ENCODE assay signal across 14 cellular contexts in genomic region chr15:63492541-63493077, GRCh38. TPM values are rescaled to one million over a fixed set of nuclear protein-coding genes. Genes with fewer than 3 reads are reported as not detected.
DNase-seq lines count a peak whose midpoint lies in the region; ATAC-seq and TF ChIP-seq lines count a peak whose summit lies in the region.
"Had no signal": no experiment of that assay in that cellular context is flagged by ENCODE, and none has a peak within 500 bp of the region (broad histone marks: within the 10 kb centered on the region; RNA-seq: fewer than 3 reads in every experiment).

No MANE protein-coding gene starts in this region.

- in situ Hi-C loops in Panc1 (cut with HindIII; ENCODE audit: low pct_unique_long_range_greater_than_20kb, low sequenced_read_pairs), result no loop called here

- TF ChIP-seq CTCF in Panc1 (IDR thresholded peaks at IDR 0.05) (no peak), spleen (IDR thresholded peaks at IDR 0.05 in 8 of 11, conservative IDR thresholded peaks at IDR 0.05 in 3 of 11) (no peak)

- H3K27me3 ChIP-seq in Panc1 (ENCODE audit: control insufficient read depth, insufficient read depth, low read length), result no peaks in the 10 kb centered on the region
- no peaks in the 10 kb centered on the region for H3K27me3 ChIP-seq in spleen (replicated peaks in 1 of 7)
- H3K27me3 ChIP-seq: breast epithelium, esophagus squamous epithelium had no signal

- BruUV-seq in Panc1 (replicated peaks; lab: Mats Ljungman, UMichigan), result no TSS peak

- no peak for TF ChIP-seq POLR2A in spleen (IDR thresholded peaks at IDR 0.05)

- ATAC-seq in Panc1 (no peak), HG02571 (IDR thresholded peaks at IDR 0.05; ENCODE audit: unreplicated experiment) (no peak), GM21423 (IDR thresholded peaks at IDR 0.05; ENCODE audit: unreplicated experiment) (no peak)
- ATAC-seq: left cardiac atrium; stimulated activated naive CD8-positive, alpha-beta T cell treated with anti-CD3 and anti-CD28 coated beads, Interleukin-15, amount 100 ng/mL, for 72 hours had no signal

- H3K9me3 ChIP-seq in Panc1 (ENCODE audit: control insufficient read depth, insufficient read depth, low read depth, low read length), result no peaks in the 10 kb centered on the region
- H3K9me3 ChIP-seq in spleen, result no peaks in the 10 kb centered on the region
- H3K9me3 ChIP-seq: breast epithelium, esophagus squamous epithelium had no signal

- H3K4me3 ChIP-seq in Panc1 (ENCODE audit: low read depth in 2 of 2, low read length in 2 of 2), result no peak overlapping the region
- peak overlapping the region in 1 of 8 donors; percentile 58 for H3K4me3 ChIP-seq in spleen
- H3K4me3 ChIP-seq: breast epithelium, esophagus squamous epithelium had no signal

- POLR2A ChIA-PET in Panc1 (lab: Charles Lee), result no interaction called here

- intact Hi-C loops in Panc1 (cut with micrococcal nuclease; ENCODE audit: unreplicated experiment) (no loop called here), spleen (cut with DNase I; ENCODE audit: low total_unique reads) (no loop called here)

- H3K4me1 ChIP-seq in Panc1 (ENCODE audit: control insufficient read depth, insufficient read depth, low read length) (peaks cover 43% of the 10 kb centered on the region), spleen (peaks cover 37 to 100% (median 88%) of the 10 kb centered on the region in 6 donors)
- H3K4me1 ChIP-seq: breast epithelium had no signal

- 86 to 92% (median 91%) methylated on average over 8 of the region's 8 CpGs for WGBS in spleen, 5 donors

- peak overlapping the region; percentile 48 for H3K27ac ChIP-seq in Panc1 (ENCODE audit: low read length)
- peak overlapping the region in 7 of 8 donors; percentile 77 to 100 (median 92) for H3K27ac ChIP-seq in spleen
- H3K27ac ChIP-seq: breast epithelium, esophagus squamous epithelium had no signal

- H3K36me3 ChIP-seq in Panc1 (ENCODE audit: control insufficient read depth, insufficient read depth, low read length), result no peaks in the 10 kb centered on the region
- H3K36me3 ChIP-seq in spleen, result peaks cover 0 to 7% (median 0%) of the 10 kb centered on the region in 6 donors
- H3K36me3 ChIP-seq: breast epithelium, esophagus squamous epithelium had no signal

- DNase-seq in EL (peak; percentile 67), Panc1 (ENCODE audit: low read depth, low spot score) (no peak), fibroblast of the conjunctiva (ENCODE audit: low read depth) (peak; percentile 63), spleen (no peak), COLO668 (lab: John Stamatoyannopoulos, UW; ENCODE audit: unreplicated experiment) (no peak), NCI-H1092 (lab: John Stamatoyannopoulos, UW) (no peak)
- DNase-seq: esophagus squamous epithelium; left cardiac atrium; NCI-H2081; occipital lobe; stimulated activated naive CD8-positive, alpha-beta T cell treated with anti-CD3 and anti-CD28 coated beads, Interleukin-15, amount 100 ng/mL, for 72 hours had no signal

- CTCF ChIA-PET in Panc1 (lab: Charles Lee), result interaction anchor here (0.6 kb wide), 1 partner anchor 353 kb away, joined by 4 read pairs; no protein-coding TSS in a partner anchor

RNA-seq across cellular contexts. Expression of gene USP3, which starts 11.8 kb away (rescaled TPM):
- total RNA-seq in Panc1 (2021; ENCODE audit: unreplicated experiment) (51.4 TPM), spleen (100 to 1,000 TPM in 4 of 7 donors, 10 to 100 TPM in 3; 82.0 to 136 (median 112) TPM)
- polyA plus RNA-seq in Panc1 (2012; ENCODE audit: insufficient read length), result 28.8 TPM
- polyA plus RNA-seq in spleen, result 10 to 100 TPM; 29.5 to 48.4 (median 38.4) TPM

Comparison
In these comparisons a context has a peak if more than half of its experiments do, and no peak if none do; other contexts are left out.
1. DNase-seq: peak in EL (single experiment) and fibroblast of the conjunctiva (single experiment); none in Panc1 (single experiment), spleen (single experiment), COLO668 (single experiment) and NCI-H1092 (single experiment).